ENCODE assay signal across 14 cellular contexts in the genomic region with DNA sequence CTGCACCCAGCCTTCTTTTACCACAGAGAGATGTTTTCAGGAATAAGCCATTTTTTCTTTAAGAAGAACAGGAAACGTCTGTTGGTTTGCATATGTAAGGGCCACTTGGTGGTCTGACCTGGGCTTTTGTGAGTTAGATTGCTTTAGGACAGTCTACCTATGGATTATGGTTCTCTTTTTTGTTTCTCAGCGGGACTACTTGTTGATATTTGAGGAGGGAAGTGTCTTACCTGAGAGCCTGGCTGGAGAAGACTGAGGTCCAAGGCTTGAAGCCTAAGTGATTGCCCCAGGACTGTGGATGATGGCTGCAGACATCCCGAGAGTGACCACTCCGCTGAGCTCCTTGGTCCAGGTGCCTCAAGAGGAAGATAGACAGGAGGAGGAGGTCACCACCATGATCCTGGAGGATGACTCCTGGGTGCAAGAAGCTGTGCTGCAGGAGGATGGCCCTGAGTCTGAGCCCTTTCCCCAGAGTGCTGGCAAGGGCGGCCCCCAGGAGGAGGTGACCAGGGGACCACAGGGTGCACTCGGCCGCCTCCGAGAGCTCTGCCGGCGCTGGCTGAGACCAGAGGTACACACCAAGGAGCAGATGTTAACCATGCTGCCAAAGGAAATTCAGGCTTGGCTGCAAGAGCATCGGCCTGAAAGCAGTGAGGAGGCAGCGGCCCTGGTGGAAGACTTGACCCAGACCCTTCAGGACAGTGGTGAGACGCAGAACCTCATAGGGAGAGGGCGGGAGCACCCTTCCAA. TPM values are rescaled to one million over a fixed set of nuclear protein-coding genes. Genes with fewer than 3 reads are reported as not detected.
A peak's percentile ranks its signal among the peaks of the same experiment; 100 is the strongest.
DNase-seq lines count a peak whose midpoint lies in the region; ATAC-seq and TF ChIP-seq lines count a peak whose summit lies in the region.
"Had no signal": no experiment of that assay in that cellular context is flagged by ENCODE, and none has a peak within 500 bp of the region (broad histone marks: within the 10 kb centered on the region; RNA-seq: fewer than 3 reads in every experiment).

No MANE protein-coding gene starts in this region.

- H3K4me1 ChIP-seq in breast epithelium: no peaks in the 10 kb centered on the region
- H3K4me1 ChIP-seq in mammary epithelial cell (ENCODE audit: insufficient read depth, low read length): peaks cover 11% of the 10 kb centered on the region

- peak overlapping the region; percentile 60 for H3K27ac Mint-ChIP-seq in activated CD4-positive, alpha-beta memory T cell treated with anti-CD3 and anti-CD28 coated beads, Interleukin-2, amount 10 ng/mL, durations not matched to agents 7 days and 5 days
- H3K27ac Mint-ChIP-seq in stimulated activated naive B cell treated with anti-CD40 and anti-IgM and Interleukin-4, amounts not matched to agents 10 μg/mL and 1 μg/mL and 100 μg/mL, for 72 hours: peak overlapping the region; percentile 49

- H3K27me3 ChIP-seq in breast epithelium (no peaks in the 10 kb centered on the region), mammary epithelial cell (ENCODE audit: insufficient read depth, low read length) (no peaks in the 10 kb centered on the region)
- H3K27me3 ChIP-seq: gastroesophageal sphincter had no signal

- H3K4me3 ChIP-seq in breast epithelium: peak overlapping the region in 1 of 3 donors; percentile 8
- no peak overlapping the region for H3K4me3 ChIP-seq in mammary epithelial cell (replicated peaks in 1 of 3; ENCODE audit: insufficient read depth in 1 of 3, low read depth in 2 of 3, low read length in 3 of 3)
- peak overlapping the region; percentile 36 for H3K4me3 ChIP-seq in iPS-18c (ENCODE audit: insufficient read depth, low read depth, low read length)
- H3K4me3 ChIP-seq: gastroesophageal sphincter had no signal

- DNase-seq in breast epithelium (ENCODE audit: low spot score in 2 of 2): no peak
- DNase-seq in mammary epithelial cell: no peak
- no peak for DNase-seq in activated CD4-positive, alpha-beta memory T cell treated with anti-CD3 and anti-CD28 coated beads, Interleukin-2, amount 10 ng/mL, durations not matched to agents 7 days and 5 days
- no peak for DNase-seq in stimulated activated naive B cell treated with anti-CD40 and anti-IgM and Interleukin-4, amounts not matched to agents 10 μg/mL and 1 μg/mL and 100 μg/mL, for 72 hours
- DNase-seq in LoVo (ENCODE audit: low spot score): no peak
- no peak for DNase-seq in SW480 (ENCODE audit: low spot score)
- DNase-seq: ACHN; central memory CD4-positive, alpha-beta T cell; NCI-H1436 treated with DMSO at 0.1 percent for 48 hours; NCI-H446 treated with DMSO at 0.1 percent for 48 hours; OCI-M1 had no signal

- no peak overlapping the region for H3K4me2 ChIP-seq in mammary epithelial cell (ENCODE audit: insufficient read depth, low read depth, low read length)

- H3K27ac ChIP-seq in breast epithelium (peak overlapping the region; percentile 25 to 74), mammary epithelial cell (ENCODE audit: insufficient read depth, low read depth, low read length) (no peak overlapping the region)
- H3K27ac ChIP-seq: gastroesophageal sphincter had no signal

- H3K36me3 ChIP-seq in breast epithelium: no peaks in the 10 kb centered on the region
- no peaks in the 10 kb centered on the region for H3K36me3 ChIP-seq in mammary epithelial cell (ENCODE audit: insufficient read depth, low read length)

- TF ChIP-seq CTCF in breast epithelium (IDR thresholded peaks at IDR 0.05) (no peak), mammary epithelial cell (conservative IDR thresholded peaks at IDR 0.05 in 1 of 2, IDR thresholded peaks at IDR 0.05 in 1 of 2; ENCODE audit: extremely low read depth in 1 of 2, insufficient read depth in 1 of 2, low read depth in 1 of 2, low read length in 2 of 2) (no peak)

- H3K4me3 Mint-ChIP-seq in activated CD4-positive, alpha-beta memory T cell treated with anti-CD3 and anti-CD28 coated beads, Interleukin-2, amount 10 ng/mL, durations not matched to agents 7 days and 5 days: peak overlapping the region; percentile 15
- peak overlapping the region; percentile 23 to 68 for H3K4me3 Mint-ChIP-seq in stimulated activated naive B cell treated with anti-CD40 and anti-IgM and Interleukin-4, amounts not matched to agents 10 μg/mL and 1 μg/mL and 100 μg/mL, for 72 hours

- no peaks in the 10 kb centered on the region for H3K27me3 Mint-ChIP-seq in activated CD4-positive, alpha-beta memory T cell treated with anti-CD3 and anti-CD28 coated beads, Interleukin-2, amount 10 ng/mL, durations not matched to agents 7 days and 5 days
- H3K27me3 Mint-ChIP-seq in stimulated activated naive B cell treated with anti-CD40 and anti-IgM and Interleukin-4, amounts not matched to agents 10 μg/mL and 1 μg/mL and 100 μg/mL, for 72 hours: no peaks in the 10 kb centered on the region

- no peak overlapping the region for H2AFZ ChIP-seq in mammary epithelial cell (ENCODE audit: low read depth, low read length)

- H4K20me1 ChIP-seq in mammary epithelial cell (ENCODE audit: insufficient read depth, low read length): no peaks in the 10 kb centered on the region

- POLR2A ChIA-PET in activated CD4-positive, alpha-beta memory T cell treated with anti-CD3 and anti-CD28 coated beads, Interleukin-2, amount 10 ng/mL, durations not matched to agents 7 days and 5 days (lab: Charles Lee): interaction anchor here (1.0 to 3.6 kb wide), 4 partner anchors 18 to 79 kb away, joined by 3 to 16 read pairs (median 8); no protein-coding TSS in a partner anchor

- no peaks in the 10 kb centered on the region for H3K9me3 ChIP-seq in breast epithelium
- no peaks in the 10 kb centered on the region for H3K9me3 ChIP-seq in mammary epithelial cell (replicated peaks; ENCODE audit: insufficient read depth, low read length)
- H3K9me3 ChIP-seq in iPS-18c (ENCODE audit: control insufficient read depth, insufficient read depth, low read length): peaks cover 2% of the 10 kb centered on the region
- H3K9me3 ChIP-seq: gastroesophageal sphincter had no signal

- dilution Hi-C loops in mammary epithelial cell (cut with HindIII; ENCODE audit: low sequenced_read_pairs): no loop called here

- H3K4me1 Mint-ChIP-seq in activated CD4-positive, alpha-beta memory T cell treated with anti-CD3 and anti-CD28 coated beads, Interleukin-2, amount 10 ng/mL, durations not matched to agents 7 days and 5 days: peaks cover 64% of the 10 kb centered on the region
- peaks cover 35 to 57% of the 10 kb centered on the region in 2 donors for H3K4me1 Mint-ChIP-seq in stimulated activated naive B cell treated with anti-CD40 and anti-IgM and Interleukin-4, amounts not matched to agents 10 μg/mL and 1 μg/mL and 100 μg/mL, for 72 hours

- CTCF ChIA-PET in mammary epithelial cell (lab: Charles Lee; ENCODE audit: low non-redundant PET): no interaction called here
- CTCF ChIA-PET in activated CD4-positive, alpha-beta memory T cell treated with anti-CD3 and anti-CD28 coated beads, Interleukin-2, amount 10 ng/mL, durations not matched to agents 7 days and 5 days (lab: Charles Lee): interaction anchor here (1.0 to 1.1 kb wide), 2 partner anchors 16 to 130 kb away, joined by 4 read pairs; no protein-coding TSS in a partner anchor

- no peak for ATAC-seq in stimulated activated naive B cell treated with anti-CD40 and anti-IgM and Interleukin-4, amounts not matched to agents 10 μg/mL and 1 μg/mL and 100 μg/mL, for 72 hours (replicated peaks)
- no peak for ATAC-seq in HG03460 (IDR thresholded peaks at IDR 0.05; ENCODE audit: unreplicated experiment)
- ATAC-seq: gastroesophageal sphincter had no signal

- peaks cover 3% of the 10 kb centered on the region for H3K79me2 ChIP-seq in mammary epithelial cell (ENCODE audit: insufficient read depth, low read length)

- intact Hi-C loops in breast epithelium (cut with DNase I; ENCODE audit: low total_unique reads): no loop called here
- intact Hi-C loops in mammary epithelial cell (cut with micrococcal nuclease): no loop called here

- in situ Hi-C loops in mammary epithelial cell (cut with MboI; ENCODE audit: low sequenced_read_pairs in 2 of 2): no loop called here

- H3K36me3 Mint-ChIP-seq in activated CD4-positive, alpha-beta memory T cell treated with anti-CD3 and anti-CD28 coated beads, Interleukin-2, amount 10 ng/mL, durations not matched to agents 7 days and 5 days (ENCODE audit: low read depth): peaks cover 32% of the 10 kb centered on the region
- H3K36me3 Mint-ChIP-seq in stimulated activated naive B cell treated with anti-CD40 and anti-IgM and Interleukin-4, amounts not matched to agents 10 μg/mL and 1 μg/mL and 100 μg/mL, for 72 hours: peaks cover 9 to 37% of the 10 kb centered on the region in 2 donors

- TF ChIP-seq POLR2A in breast epithelium (IDR thresholded peaks at IDR 0.05): no peak

- no TSS peak for BruUV-seq in mammary epithelial cell (replicated peaks; lab: Mats Ljungman, UMichigan)

- WGBS in mammary epithelial cell (ENCODE audit: low coverage, missing lambda C conversion rate): 98% methylated on average over 9 of the region's 14 CpGs

- no peaks in the 10 kb centered on the region for H3K9me3 Mint-ChIP-seq in activated CD4-positive, alpha-beta memory T cell treated with anti-CD3 and anti-CD28 coated beads, Interleukin-2, amount 10 ng/mL, durations not matched to agents 7 days and 5 days
- H3K9me3 Mint-ChIP-seq in stimulated activated naive B cell treated with anti-CD40 and anti-IgM and Interleukin-4, amounts not matched to agents 10 μg/mL and 1 μg/mL and 100 μg/mL, for 72 hours: no peaks in the 10 kb centered on the region

- no peak overlapping the region for H3K9ac ChIP-seq in mammary epithelial cell (ENCODE audit: insufficient read depth, low read length)

RNA-seq across cellular contexts. Expression of a gene that starts 3.0 kb away (rescaled TPM):
- total RNA-seq in breast epithelium (10 to 100 TPM in 2 of 3 donors, 1 to 10 TPM in 1; 7.8 to 14.8 (median 14.4) TPM), mammary epithelial cell (1 to 10 TPM; 5.0 to 6.3 TPM)
- 4.2 TPM for polyA plus RNA-seq in mammary epithelial cell
- polyA minus RNA-seq in mammary epithelial cell: 4.0 TPM
- total RNA-seq in activated CD4-positive, alpha-beta memory T cell treated with anti-CD3 and anti-CD28 coated beads, Interleukin-2, amount 10 ng/mL, durations not matched to agents 7 days and 5 days: 10 to 100 TPM; 10.8 to 10.9 TPM

RNA-seq across cellular contexts. Expression of a gene that starts 50.3 kb away (rescaled TPM):
- 10 to 100 TPM; 13.8 to 35.0 (median 30.8) TPM for total RNA-seq in breast epithelium
- 10 to 100 TPM; 23.0 to 28.1 TPM for total RNA-seq in mammary epithelial cell
- 20.7 TPM for polyA plus RNA-seq in mammary epithelial cell
- 13.7 TPM for polyA minus RNA-seq in mammary epithelial cell
- total RNA-seq in activated CD4-positive, alpha-beta memory T cell treated with anti-CD3 and anti-CD28 coated beads, Interleukin-2, amount 10 ng/mL, durations not matched to agents 7 days and 5 days: 10 to 100 TPM; 17.6 to 17.9 TPM

RNA-seq across cellular contexts. Expression of a gene that starts 54.2 kb away (rescaled TPM):
- 10 to 100 TPM; 13.8 to 26.9 (median 15.7) TPM for total RNA-seq in breast epithelium
- total RNA-seq in mammary epithelial cell: 1 to 10 TPM; 1.0 to 3.7 TPM
- polyA plus RNA-seq in mammary epithelial cell: 4.0 TPM
- polyA minus RNA-seq in mammary epithelial cell: not detected
- total RNA-seq in activated CD4-positive, alpha-beta memory T cell treated with anti-CD3 and anti-CD28 coated beads, Interleukin-2, amount 10 ng/mL, durations not matched to agents 7 days and 5 days: 1 to 10 TPM; 4.0 to 4.1 TPM
